ENCODE assay signal across 16 cellular contexts in the genomic region with DNA sequence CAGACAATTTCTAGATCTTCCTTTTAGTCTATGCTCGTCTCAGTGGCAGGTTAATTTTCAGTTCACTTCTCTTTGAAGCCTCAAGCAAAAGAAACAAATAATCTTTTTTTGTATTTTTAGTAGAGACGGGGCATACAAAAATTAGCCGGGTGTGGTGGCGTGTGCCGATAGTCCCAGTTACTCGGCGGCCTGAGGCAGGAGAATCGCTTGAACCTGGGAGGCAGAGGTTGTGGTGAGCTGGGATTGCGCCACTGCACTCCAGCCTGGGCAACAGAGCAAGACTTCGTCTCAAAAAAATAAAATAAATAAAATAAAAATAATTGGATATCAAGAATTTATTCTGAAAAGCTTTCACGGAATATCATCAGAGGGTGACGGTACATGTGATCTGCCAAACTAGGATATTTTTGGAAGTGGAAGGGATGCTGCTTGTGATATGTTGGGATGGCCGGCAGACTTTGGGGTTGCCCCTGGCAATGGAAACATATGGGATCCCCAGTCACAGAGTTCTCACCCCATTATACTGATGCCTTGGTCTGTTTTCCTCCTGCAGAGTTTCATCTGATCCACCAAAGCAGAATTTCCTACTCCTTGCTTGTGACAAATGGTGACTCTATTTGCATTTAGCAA. TPM values are rescaled to one million over a fixed set of nuclear protein-coding genes. Genes with fewer than 3 reads are reported as not detected.
A peak's percentile ranks its signal among the peaks of the same experiment; 100 is the strongest.
DNase-seq lines count a peak whose midpoint lies in the region; ATAC-seq and TF ChIP-seq lines count a peak whose summit lies in the region.
"Had no signal": no experiment of that assay in that cellular context is flagged by ENCODE, and none has a peak within 500 bp of the region (broad histone marks: within the 10 kb centered on the region; RNA-seq: fewer than 3 reads in every experiment).

No MANE protein-coding gene starts in this region.

- no peak for TF ChIP-seq POLR2A in uterus (IDR thresholded peaks at IDR 0.05)

- no peak for TF ChIP-seq CTCF in heart right ventricle (IDR thresholded peaks at IDR 0.05)
- TF ChIP-seq CTCF in CD4-positive, alpha-beta T cell (IDR thresholded peaks at IDR 0.05), result no peak
- no peak for TF ChIP-seq CTCF in WTC11 (IDR thresholded peaks at IDR 0.05)
- TF ChIP-seq CTCF in uterus (IDR thresholded peaks at IDR 0.05), result no peak
- TF ChIP-seq CTCF in colonic mucosa (IDR thresholded peaks at IDR 0.05), result no peak

- H3K36me3 Mint-ChIP-seq in CD4-positive, alpha-beta T cell (ENCODE audit: low read depth), result no peaks in the 10 kb centered on the region
- H3K36me3 Mint-ChIP-seq in WTC11, result no peaks in the 10 kb centered on the region
- H3K36me3 Mint-ChIP-seq: CD8-positive, alpha-beta memory T cell had no signal

- no peaks in the 10 kb centered on the region for H3K27me3 Mint-ChIP-seq in CD4-positive, alpha-beta T cell
- no peaks in the 10 kb centered on the region; the same call in 1 of the 2 replicates for H3K27me3 Mint-ChIP-seq in WTC11 (ENCODE audit: low read depth)
- H3K27me3 Mint-ChIP-seq: CD8-positive, alpha-beta memory T cell had no signal

- peaks cover 89% of the 10 kb centered on the region for H3K4me1 Mint-ChIP-seq in CD4-positive, alpha-beta T cell (ENCODE audit: low read depth)
- peaks cover 33% of the 10 kb centered on the region for H3K4me1 Mint-ChIP-seq in WTC11

- H3K36me3 ChIP-seq in heart right ventricle, result no peaks in the 10 kb centered on the region
- H3K36me3 ChIP-seq in uterus, result no peaks in the 10 kb centered on the region
- H3K36me3 ChIP-seq in colonic mucosa, result no peaks in the 10 kb centered on the region

- H3K9me3 ChIP-seq in heart right ventricle (no peaks in the 10 kb centered on the region), uterus (no peaks in the 10 kb centered on the region), colonic mucosa (no peaks in the 10 kb centered on the region)
- H3K9me3 ChIP-seq in CD4-positive, alpha-beta T cell (ENCODE audit: control insufficient read depth, low read length), result no peaks in the 10 kb centered on the region
- H3K9me3 ChIP-seq: Caco-2 had no signal

- H3K27ac Mint-ChIP-seq in CD4-positive, alpha-beta T cell, result peak overlapping the region; percentile 96
- no peak overlapping the region for H3K27ac Mint-ChIP-seq in WTC11
- H3K27ac Mint-ChIP-seq: B cell, GM23338 had no signal

- CTCF ChIA-PET in CD4-positive, alpha-beta T cell (lab: Charles Lee), result interaction anchor here (1.4 to 1.8 kb wide), 2 partner anchors 34 to 37 kb away, joined by 3 to 6 read pairs; no protein-coding TSS in a partner anchor
- CTCF ChIA-PET in WTC11 (lab: Charles Lee), result no interaction called here

- no peak overlapping the region for H3K9ac ChIP-seq in colonic mucosa (ENCODE audit: low read depth in 2 of 2, low read length in 2 of 2)

- H3K4me1 ChIP-seq in heart right ventricle (peaks cover 4 to 83% (median 43%) of the 10 kb centered on the region in 9 donors), uterus (peaks cover 0 to 15% of the 10 kb centered on the region in 2 donors), colonic mucosa (no peaks in the 10 kb centered on the region)
- H3K4me1 ChIP-seq: Caco-2 had no signal

- H3K4me3 ChIP-seq in heart right ventricle (no peak overlapping the region), uterus (no peak overlapping the region), colonic mucosa (no peak overlapping the region)
- H3K4me3 ChIP-seq: GM23338 had no signal

- DNase-seq in heart right ventricle (no peak), cardiac septum (ENCODE audit: low spot score) (no peak), WTC11 (ENCODE audit: low spot score) (no peak), uterus (no peak), colonic mucosa (no peak)
- DNase-seq in CD4-positive, alpha-beta T cell, result no peak
- DNase-seq: Caco-2; CD8-positive, alpha-beta memory T cell; DND-41; GDM1; H7 had no signal

- peak overlapping the region in 7 of 10 donors; percentile 21 to 85 (median 74) for H3K27ac ChIP-seq in heart right ventricle
- no peak overlapping the region for H3K27ac ChIP-seq in CD4-positive, alpha-beta T cell (ENCODE audit: low read depth, low read length)
- peak overlapping the region; percentile 78 to 87 for H3K27ac ChIP-seq in uterus
- no peak overlapping the region for H3K27ac ChIP-seq in colonic mucosa

- intact Hi-C loops in heart right ventricle (cut with DNase I) (no loop called here), cardiac septum (cut with DNase I) (no loop called here), uterus (cut with DNase I; ENCODE audit: low total_unique reads) (no loop called here), colonic mucosa (cut with DNase I) (no loop called here)
- intact Hi-C loops in CD4-positive, alpha-beta T cell (cut with DNase I, micrococcal nuclease), result loop anchor here in 1 of 2 experiments (2.0 kb wide), 1 partner anchor 24 kb away; no protein-coding TSS in a partner anchor

- 94 to 96% methylated on average over 13 of the region's 13 CpGs for WGBS in heart right ventricle, 2 donors

- no peaks in the 10 kb centered on the region for H3K27me3 ChIP-seq in heart right ventricle
- H3K27me3 ChIP-seq in CD4-positive, alpha-beta T cell (ENCODE audit: control insufficient read depth, insufficient read depth, low read length), result no peaks in the 10 kb centered on the region
- no peaks in the 10 kb centered on the region for H3K27me3 ChIP-seq in uterus
- H3K27me3 ChIP-seq in colonic mucosa, result no peaks in the 10 kb centered on the region

- POLR2A ChIA-PET in CD4-positive, alpha-beta T cell (lab: Charles Lee), result interaction anchor here (0.8 to 4.0 kb wide), 6 partner anchors 8 to 26 kb away, joined by 3 to 46 read pairs (median 4); partner anchors contain the start of gene LCP2
- POLR2A ChIA-PET in WTC11 (lab: Charles Lee), result no interaction called here

- no peak overlapping the region for H3K4me3 Mint-ChIP-seq in CD4-positive, alpha-beta T cell
- no peak overlapping the region for H3K4me3 Mint-ChIP-seq in WTC11
- H3K4me3 Mint-ChIP-seq: B cell, CD14-positive monocyte, GM23338 had no signal

- ATAC-seq in heart right ventricle, result no peak
- no peak for ATAC-seq in CD4-positive, alpha-beta T cell (ENCODE audit: poor library complexity)
- ATAC-seq in WTC11, result no peak
- ATAC-seq in HG03571 (IDR thresholded peaks at IDR 0.05; ENCODE audit: unreplicated experiment), result no peak
- ATAC-seq: GM23338, HepG2 had no signal

- no peaks in the 10 kb centered on the region for H3K9me3 Mint-ChIP-seq in CD4-positive, alpha-beta T cell
- peaks cover 5% of the 10 kb centered on the region; the same call in 1 of the 2 replicates for H3K9me3 Mint-ChIP-seq in WTC11
- H3K9me3 Mint-ChIP-seq: CD8-positive, alpha-beta memory T cell; GM23338 had no signal

TF ChIP-seq in WTC11, 78 proteins besides CTCF, POLR2A, EP300 and RAD21:
- TF ChIP-seq ZNF317 (CRISPR knock-in tag; IDR thresholded peaks at IDR 0.05; ENCODE audit: borderline replicate concordance, low read depth), result peak; percentile 96
- no peak for TF ChIP-seq AFF4 (CRISPR knock-in tag; IDR thresholded peaks at IDR 0.05; ENCODE audit: borderline replicate concordance)

RNA-seq across cellular contexts. Expression of gene LCP2, which starts 7.6 kb away (rescaled TPM):
- 10 to 100 TPM in 2 of 10 donors, 1 to 10 TPM in 8; 3.2 to 35.1 (median 4.6) TPM for total RNA-seq in heart right ventricle
- 1 to 10 TPM; 2.7 to 5.2 TPM for polyA plus RNA-seq in heart right ventricle
- 6.2 TPM for total RNA-seq in cardiac septum
- 100 to 1,000 TPM; 154 to 155 TPM for total RNA-seq in CD4-positive, alpha-beta T cell
- 0.37 to 0.73 TPM (median 0.72 TPM) in 3 replicates for total RNA-seq in WTC11 (2021)
- total RNA-seq in uterus, result 10 to 100 TPM in 3 of 4 donors, 1 to 10 TPM in 1; 1.3 to 19.1 (median 11.2) TPM
- total RNA-seq in colonic mucosa, result 10 to 100 TPM in 1 of 2 donors, 1 to 10 TPM in 1; 8.0 to 13.4 TPM
- total RNA-seq: Caco-2, HepG2 had no signal
- polyA plus RNA-seq: HepG2 had no signal

Comparison
In these comparisons a context has a peak if more than half of its experiments do, and no peak if none do; other contexts are left out.
1. H3K27ac ChIP-seq: peak in heart right ventricle (7 of 10) and uterus (2 of 2); none in CD4-positive, alpha-beta T cell (single experiment) and colonic mucosa (single experiment).
2. RNA of gene LCP2, which starts 7.6 kb away (total RNA-seq): 154 to 155 TPM in CD4-positive, alpha-beta T cell; 8.0 to 13.4 TPM in colonic mucosa, 1.3 to 19.1 TPM in uterus, 6.2 TPM in cardiac septum (single experiment), 3.2 to 35.1 TPM in heart right ventricle and 0.37 to 0.73 TPM in WTC11; every median in the first group is over 4 times any median in the second.